In genomic region chr2:74426181-74426758, GRCh38 we compare ENCODE assay signal across 17 cellular contexts. TPM values are rescaled to one million over a fixed set of nuclear protein-coding genes. Genes with fewer than 3 reads are reported as not detected.
DNase-seq lines count a peak whose midpoint lies in the region; ATAC-seq and TF ChIP-seq lines count a peak whose summit lies in the region.
"Had no signal": no experiment of that assay in that cellular context is flagged by ENCODE, and none has a peak within 500 bp of the region (broad histone marks: within the 10 kb centered on the region; RNA-seq: fewer than 3 reads in every experiment).

No MANE protein-coding gene starts in this region.

- CTCF ChIA-PET in RWPE1 (lab: Yijun Ruan, JAX), result interaction anchor here (0.6 kb wide), 1 partner anchor 24 kb away, joined by 3 read pairs; no protein-coding TSS in a partner anchor

- DNase-seq in D341Med (ENCODE audit: low spot score), result peak; percentile 10
- DNase-seq in RWPE1 (ENCODE audit: low spot score), result no peak
- DNase-seq in hepatocyte (ENCODE audit: low spot score), result no peak
- peak; percentile 57 for DNase-seq in sigmoid colon
- DNase-seq in naive thymus-derived CD8-positive, alpha-beta T cell, result no peak
- DNase-seq: DMS153, NCI-H1092, NCI-H1694, NCI-H2107, NCI-H2227 treated with DMSO at 0.1 percent for 48 hours, NCI-H524 had no signal

- POLR2A ChIA-PET in RWPE1 (lab: Yijun Ruan, JAX; ENCODE audit: low non-redundant PET), result no interaction called here
- POLR2A ChIA-PET in naive thymus-derived CD8-positive, alpha-beta T cell (lab: Charles Lee), result no interaction called here

- no peak overlapping the region for H3K4me3 Mint-ChIP-seq in naive thymus-derived CD8-positive, alpha-beta T cell
- H3K4me3 Mint-ChIP-seq: CD14-positive monocyte had no signal

- no peaks in the 10 kb centered on the region for H4K20me1 ChIP-seq in hepatocyte (ENCODE audit: insufficient read depth, poor library complexity, severe bottlenecking)

- no peaks in the 10 kb centered on the region for H3K9me2 ChIP-seq in hepatocyte (replicated peaks; ENCODE audit: insufficient read depth)

- no peaks in the 10 kb centered on the region for H3K27me3 Mint-ChIP-seq in naive thymus-derived CD8-positive, alpha-beta T cell

- peaks cover 3% of the 10 kb centered on the region for H3K79me2 ChIP-seq in hepatocyte

- TF ChIP-seq CTCF in RWPE1 (conservative IDR thresholded peaks at IDR 0.05; ENCODE audit: low read depth) (no peak), hepatocyte (IDR thresholded peaks at IDR 0.05; ENCODE audit: poor library complexity) (no peak), sigmoid colon (IDR thresholded peaks at IDR 0.05) (no peak)

- H3K4me3 ChIP-seq in hepatocyte, result no peak overlapping the region
- no peak overlapping the region for H3K4me3 ChIP-seq in sigmoid colon
- H3K4me3 ChIP-seq: PC-9, SK-N-MC had no signal

- no peak overlapping the region for H2AFZ ChIP-seq in hepatocyte
- H2AFZ ChIP-seq: PC-9 had no signal

- 87% methylated on average over 12 of the region's 14 CpGs for WGBS in hepatocyte (ENCODE audit: low lambda C conversion rate, missing lambda C conversion rate)
- WGBS in sigmoid colon, 2 donors, result 87 to 88% methylated on average over 14 of the region's 14 CpGs

- H3K4me2 ChIP-seq in hepatocyte, result no peak overlapping the region
- H3K4me2 ChIP-seq: KMS-11, PC-9 had no signal

- TF ChIP-seq EP300 in sigmoid colon (IDR thresholded peaks at IDR 0.05), result no peak

- H3K27ac ChIP-seq in RWPE1 (peak overlapping the region; percentile 94), hepatocyte (peak overlapping the region; percentile 60), sigmoid colon (no peak overlapping the region)
- H3K27ac ChIP-seq: KMS-11, PC-9, SK-N-MC had no signal

- H3K9me3 ChIP-seq in hepatocyte (ENCODE audit: low read depth) (no peaks in the 10 kb centered on the region), sigmoid colon (no peaks in the 10 kb centered on the region)

- peaks cover 8 to 16% (median 13%) of the 10 kb centered on the region in 4 donors for H3K4me1 Mint-ChIP-seq in naive thymus-derived CD8-positive, alpha-beta T cell

- no peak for TF ChIP-seq POLR2A in sigmoid colon (IDR thresholded peaks at IDR 0.05)

- H3K36me3 ChIP-seq in hepatocyte (replicated peaks; ENCODE audit: insufficient read depth, low read depth) (no peaks in the 10 kb centered on the region), sigmoid colon (peaks cover 0 to 63% (median 28%) of the 10 kb centered on the region in 4 donors)

- no peak for ATAC-seq in naive thymus-derived CD8-positive, alpha-beta T cell
- no peak for ATAC-seq in HG03571 (IDR thresholded peaks at IDR 0.05; ENCODE audit: unreplicated experiment)
- no peak for ATAC-seq in HG03139 (IDR thresholded peaks at IDR 0.05; ENCODE audit: unreplicated experiment)

- peaks cover 0 to 13% (median 7%) of the 10 kb centered on the region in 3 donors for H3K36me3 Mint-ChIP-seq in naive thymus-derived CD8-positive, alpha-beta T cell

- intact Hi-C loops in sigmoid colon (cut with DNase I), result no loop called here

- H3K4me1 ChIP-seq in hepatocyte (ENCODE audit: insufficient read depth), result peaks cover 20% of the 10 kb centered on the region
- peaks cover 0 to 9% (median 7%) of the 10 kb centered on the region in 4 donors for H3K4me1 ChIP-seq in sigmoid colon

- H3K27ac Mint-ChIP-seq in naive thymus-derived CD8-positive, alpha-beta T cell, result no peak overlapping the region

- no peaks in the 10 kb centered on the region for H3K9me3 Mint-ChIP-seq in naive thymus-derived CD8-positive, alpha-beta T cell
- H3K9me3 Mint-ChIP-seq: CD14-positive monocyte had no signal

- H3K27me3 ChIP-seq in hepatocyte, result no peaks in the 10 kb centered on the region
- H3K27me3 ChIP-seq in sigmoid colon, result no peaks in the 10 kb centered on the region

RNA-seq across cellular contexts. Expression of gene WDR54, which starts 4.7 kb away (rescaled TPM):
- total RNA-seq in hepatocyte (6.2 and 7.1 TPM in 2 replicates), sigmoid colon (10 to 100 TPM in 2 of 4 donors, 1 to 10 TPM in 2; 7.5 to 13.3 (median 9.8) TPM)
- polyA plus RNA-seq in hepatocyte (22.2 and 22.6 TPM in 2 replicates), sigmoid colon (10 to 100 TPM in 1 of 3 donors, 1 to 10 TPM in 2; 3.0 to 13.6 (median 3.2) TPM)
- total RNA-seq in naive thymus-derived CD8-positive, alpha-beta T cell, result 10 to 100 TPM; 28.9 to 31.1 TPM
- polyA plus RNA-seq in naive thymus-derived CD8-positive, alpha-beta T cell, result 10 to 100 TPM; 43.9 to 65.1 (median 61.7) TPM

RNA-seq across cellular contexts. Expression of gene C2orf81, which starts 4.9 kb away (rescaled TPM):
- 0.32 and 0.37 TPM in 2 replicates for total RNA-seq in hepatocyte
- polyA plus RNA-seq in hepatocyte, result 0.76 and 4.2 TPM in 2 replicates
- total RNA-seq in sigmoid colon, result 1 to 10 TPM in 3 of 4 donors, not detected in 1; 1.4 to 2.2 (median 2.0) TPM
- polyA plus RNA-seq in sigmoid colon, result 1 to 10 TPM in 2 of 3 donors, under 1 TPM in 1; 0.46 to 2.0 (median 1.8) TPM
- 1 to 10 TPM; 7.5 to 9.8 TPM for total RNA-seq in naive thymus-derived CD8-positive, alpha-beta T cell
- 1 to 10 TPM; 3.2 to 5.3 (median 3.3) TPM for polyA plus RNA-seq in naive thymus-derived CD8-positive, alpha-beta T cell

RNA-seq across cellular contexts. Expression of gene RTKN, which starts 15.5 kb away (rescaled TPM):
- total RNA-seq in hepatocyte (66.1 and 74.2 TPM in 2 replicates), sigmoid colon (10 to 100 TPM; 13.5 to 20.0 (median 17.0) TPM)
- polyA plus RNA-seq in hepatocyte (77.5 and 85.0 TPM in 2 replicates), sigmoid colon (10 to 100 TPM; 15.0 to 44.6 (median 16.2) TPM)
- under 1 TPM in 1 of 2 experiments, not detected in 1; 0.47 TPM for total RNA-seq in naive thymus-derived CD8-positive, alpha-beta T cell
- under 1 TPM; 0.09 to 0.54 (median 0.30) TPM for polyA plus RNA-seq in naive thymus-derived CD8-positive, alpha-beta T cell
- polyA plus RNA-seq: CD14-positive monocyte had no signal

RNA-seq across cellular contexts. Expression of gene INO80B, which starts 28.6 kb away (rescaled TPM):
- 16.0 and 20.0 TPM in 2 replicates for total RNA-seq in hepatocyte
- polyA plus RNA-seq in hepatocyte, result 18.9 and 19.9 TPM in 2 replicates
- 10 to 100 TPM in 2 of 4 donors, 1 to 10 TPM in 2; 7.5 to 41.8 (median 15.0) TPM for total RNA-seq in sigmoid colon
- polyA plus RNA-seq in sigmoid colon, result 10 to 100 TPM; 12.9 to 36.9 (median 19.2) TPM
- 10 to 100 TPM; 93.6 to 93.8 TPM for total RNA-seq in naive thymus-derived CD8-positive, alpha-beta T cell
- 1 to 10 TPM; 8.1 to 9.4 (median 8.2) TPM for polyA plus RNA-seq in naive thymus-derived CD8-positive, alpha-beta T cell

RNA-seq across cellular contexts. Expression of gene WBP1, which starts 32.0 kb away (rescaled TPM):
- total RNA-seq in hepatocyte (66.5 and 85.7 TPM in 2 replicates), sigmoid colon (10 to 100 TPM; 63.1 to 89.2 (median 74.1) TPM)
- polyA plus RNA-seq in hepatocyte (87.5 and 95.0 TPM in 2 replicates), sigmoid colon (10 to 100 TPM; 59.2 to 61.3 (median 59.3) TPM)
- total RNA-seq in naive thymus-derived CD8-positive, alpha-beta T cell, result 100 to 1,000 TPM; 121 to 122 TPM
- 10 to 100 TPM; 32.4 to 38.3 (median 34.2) TPM for polyA plus RNA-seq in naive thymus-derived CD8-positive, alpha-beta T cell

Comparison
In these comparisons a context has a peak if more than half of its experiments do, and no peak if none do; other contexts are left out.
1. DNase-seq: peak in D341Med (single experiment) and sigmoid colon (single experiment); none in RWPE1 (single experiment), hepatocyte (single experiment) and naive thymus-derived CD8-positive, alpha-beta T cell (0 of 10).
2. H3K27ac ChIP-seq: peak in RWPE1 (single experiment) and hepatocyte (single experiment); none in sigmoid colon (0 of 4).
3. RNA of gene RTKN, which starts 15.5 kb away (total RNA-seq): 66.1 to 74.2 TPM in hepatocyte and 13.5 to 20.0 TPM in sigmoid colon; 0.47 TPM in naive thymus-derived CD8-positive, alpha-beta T cell; every median in the first group is over 4 times any median in the second.